Comparison of ENCODE assay signal across 8 cellular contexts in the genomic region with DNA sequence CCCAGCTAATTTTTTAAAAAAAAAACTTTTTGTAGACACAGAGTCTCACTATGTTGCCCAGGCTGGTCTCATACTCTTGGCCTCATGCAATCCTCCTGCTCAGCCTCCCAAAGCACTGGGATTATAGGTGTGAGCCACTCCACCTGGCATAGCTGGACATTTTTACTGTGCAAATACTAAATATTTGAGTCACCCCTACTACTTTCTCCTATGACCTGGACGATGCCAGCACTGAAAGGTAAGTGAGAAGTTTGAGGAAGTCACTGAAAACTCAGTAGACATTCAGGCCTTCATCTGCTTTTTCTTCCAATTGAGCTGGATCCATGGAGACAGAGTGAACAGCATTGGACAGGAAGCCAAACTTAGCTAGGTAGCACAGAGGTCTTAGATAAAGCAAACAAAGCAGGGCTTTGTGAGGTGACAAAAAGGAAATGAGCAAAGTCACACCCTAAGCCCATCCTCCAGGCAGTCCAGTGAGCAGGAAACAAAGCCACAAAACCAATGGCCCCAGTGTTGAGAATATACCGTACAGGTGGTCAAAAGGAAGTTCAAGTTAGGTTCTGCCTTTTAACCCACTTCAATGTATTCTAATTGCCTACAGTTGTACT.
DNase-seq lines count a peak whose midpoint lies in the region; ATAC-seq, FAIRE-seq and TF ChIP-seq lines count a peak whose summit lies in the region.

No MANE protein-coding gene starts in this region.

- H4K20me1 ChIP-seq in GM12878 (ENCODE audit: control insufficient read depth, insufficient read depth) = no peaks in the 10 kb centered on the region

- peak overlapping the region; percentile 64 for H3K4me2 ChIP-seq in GM12878 (ENCODE audit: control insufficient read depth, insufficient read depth)

- CTCF ChIA-PET in GM12878 (lab: Yijun Ruan, JAX) = interaction anchor here (0.7 to 1.9 kb wide), 14 partner anchors 18 to 325 kb away, joined by 3 to 11 read pairs (median 4); a partner anchor contains a TSS

- no peak for TF ChIP-seq CTCF in GM12878 (IDR thresholded peaks at IDR 0.05 in 2 of 3, conservative IDR thresholded peaks at IDR 0.05 in 1 of 3; ENCODE audit: control insufficient read depth in 2 of 3, extremely low read depth in 1 of 3, insufficient read depth in 1 of 3, low read depth in 3 of 3, low read length in 3 of 3)

- RAD21 ChIA-PET in GM12878 (lab: Charles Lee; ENCODE audit: unreplicated experiment) = interaction anchor here (0.8 to 2.3 kb wide), 25 partner anchors 9 to 327 kb away, joined by 3 to 15 read pairs (median 4); no protein-coding TSS in a partner anchor

- intact Hi-C loops in GM12878 (cut with micrococcal nuclease; ENCODE audit: unreplicated experiment) = loop anchor here (1.0 to 10.0 kb wide), 4 partner anchors 28 to 272 kb away; no protein-coding TSS in a partner anchor
- intact Hi-C loops in Right ventricle myocardium inferior (cut with DNase I) = no loop called here

- H3K79me2 ChIP-seq in GM12878 (ENCODE audit: control insufficient read depth, insufficient read depth, low read length) = no peaks in the 10 kb centered on the region

- SMC1A ChIA-PET in GM12878 (lab: Charles Lee; ENCODE audit: uncharacterized antibody, unreplicated experiment) = interaction anchor here (0.6 to 3.4 kb wide), 33 partner anchors 9 to 325 kb away, joined by 3 to 23 read pairs (median 5); a partner anchor contains a TSS

- peak overlapping the region; percentile 86 for H2AFZ ChIP-seq in GM12878 (ENCODE audit: control insufficient read depth, low read depth, low read length)

- in situ Hi-C loops in GM12878 (cut with MboI) = no loop called here

- H3K9me3 ChIP-seq in GM12878 (replicated peaks; ENCODE audit: control insufficient read depth, insufficient read depth, low read length) = peaks cover 4% of the 10 kb centered on the region; the same call in 2 of the 3 replicates

- ATAC-seq in GM18498 (IDR thresholded peaks at IDR 0.05; ENCODE audit: unreplicated experiment) = peak; percentile 94
- peak; percentile 97 for ATAC-seq in GM21447 (IDR thresholded peaks at IDR 0.05; ENCODE audit: unreplicated experiment)
- peak; percentile 92 for ATAC-seq in HG03558 (IDR thresholded peaks at IDR 0.05; ENCODE audit: extremely low read depth, unreplicated experiment)
- ATAC-seq in GM12878 = peak; percentile 95
- ATAC-seq in Right ventricle myocardium inferior = no peak

- H3K4me3 ChIP-seq in GM12878 = no peak overlapping the region

- peak in 1 of 2 experiments; percentile 46; a peak in 1 of 4 replicates for TF ChIP-seq EP300 in GM12878 (IDR thresholded peaks at IDR 0.05; ENCODE audit: borderline replicate concordance in 1 of 2, control insufficient read depth in 1 of 2, low read depth in 2 of 2, low read length in 2 of 2)

- peak; percentile 89 for DNase-seq in GM12878 (ENCODE audit: low read depth, low spot score)
- DNase-seq in Right ventricle myocardium inferior (ENCODE audit: missing footprints) = no peak
- DNase-seq in NCI-H526 (lab: John Stamatoyannopoulos, UW) = no peak
- DNase-seq in NCI-H524 treated with DMSO at 0.1 percent for 48 hours (lab: John Stamatoyannopoulos, UW) = no peak
- DNase-seq in COLO829 (ENCODE audit: low spot score) = no peak

- H3K36me3 ChIP-seq in GM12878 (ENCODE audit: control insufficient read depth in 2 of 2, insufficient read depth in 2 of 2, low read length in 1 of 2) = no peaks in the 10 kb centered on the region

- no TSS peak for BruUV-seq in GM12878 (replicated peaks; lab: Mats Ljungman, UMichigan)

- FAIRE-seq in GM12878 (lab: Jason Lieb, UNC) = peak; percentile 88

- WGBS in GM12878 (ENCODE audit: insufficient coverage, insufficient replicate concordance, low lambda C conversion rate, missing lambda C conversion rate) = 2% methylated on average over 2 of the region's 2 CpGs

- POLR2A ChIA-PET in GM12878 (lab: Charles Lee) = interaction anchor here (0.7 to 1.4 kb wide), 10 partner anchors 9 to 325 kb away, joined by 3 to 7 read pairs (median 3); no protein-coding TSS in a partner anchor

- H3K4me1 ChIP-seq in GM12878 (ENCODE audit: control insufficient read depth, insufficient read depth, low read length) = peaks cover 18% of the 10 kb centered on the region

- peak; percentile 14; the same call in 1 of the 2 replicates for TF ChIP-seq RAD21 in GM12878 (IDR thresholded peaks at IDR 0.05; ENCODE audit: insufficient read depth, low read depth, low read length)

- TF ChIP-seq POLR2A in GM12878 (IDR thresholded peaks at IDR 0.05; ENCODE audit: low read depth, low read length) = no peak

- H3K9ac ChIP-seq in GM12878 (ENCODE audit: control insufficient read depth, insufficient read depth, low read length) = peak overlapping the region; percentile 25; the same call in 1 of the 2 replicates

- H3K27me3 ChIP-seq in GM12878 (replicated peaks in 1 of 2; ENCODE audit: control insufficient read depth in 2 of 2, insufficient read depth in 2 of 2, low read length in 1 of 2) = no peaks in the 10 kb centered on the region

- H3K27ac ChIP-seq in GM12878 (ENCODE audit: control insufficient read depth, insufficient read depth) = peak overlapping the region; percentile 76

TF ChIP-seq in GM12878, 131 proteins besides CTCF, POLR2A, EP300 and RAD21 (continues in another document):
- TF ChIP-seq, protein P1, sequence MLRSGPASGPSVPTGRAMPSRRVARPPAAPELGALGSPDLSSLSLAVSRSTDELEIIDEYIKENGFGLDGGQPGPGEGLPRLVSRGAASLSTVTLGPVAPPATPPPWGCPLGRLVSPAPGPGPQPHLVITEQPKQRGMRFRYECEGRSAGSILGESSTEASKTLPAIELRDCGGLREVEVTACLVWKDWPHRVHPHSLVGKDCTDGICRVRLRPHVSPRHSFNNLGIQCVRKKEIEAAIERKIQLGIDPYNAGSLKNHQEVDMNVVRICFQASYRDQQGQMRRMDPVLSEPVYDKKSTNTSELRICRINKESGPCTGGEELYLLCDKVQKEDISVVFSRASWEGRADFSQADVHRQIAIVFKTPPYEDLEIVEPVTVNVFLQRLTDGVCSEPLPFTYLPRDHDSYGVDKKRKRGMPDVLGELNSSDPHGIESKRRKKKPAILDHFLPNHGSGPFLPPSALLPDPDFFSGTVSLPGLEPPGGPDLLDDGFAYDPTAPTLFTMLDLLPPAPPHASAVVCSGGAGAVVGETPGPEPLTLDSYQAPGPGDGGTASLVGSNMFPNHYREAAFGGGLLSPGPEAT (IDR thresholded peaks at IDR 0.05; ENCODE audit: low read depth) = peak; percentile 24; the same call in 1 of the 2 replicates
- TF ChIP-seq MYC (IDR thresholded peaks at IDR 0.05; ENCODE audit: insufficient read depth, insufficient read length, insufficient replicate concordance, low read length, severe bottlenecking) (no peak), POU2F2 (IDR thresholded peaks at IDR 0.05; ENCODE audit: borderline replicate concordance, low read depth, low read length) (0 out of 3 replicates have a peak, but pooled peaks have one; percentile 11), ZNF384 (IDR thresholded peaks at IDR 0.05; ENCODE audit: borderline replicate concordance, low read depth, low read length) (no peak), BCL11A (IDR thresholded peaks at IDR 0.05; ENCODE audit: low read depth, low read length) (peak; percentile 28; the same call in 1 of the 2 replicates), MTA3 (IDR thresholded peaks at IDR 0.05; ENCODE audit: borderline replicate concordance, low read length) (peak; percentile 66; the same call in 1 of the 2 replicates), CREM (IDR thresholded peaks at IDR 0.05; ENCODE audit: low read depth) (peak; percentile 37; the same call in 1 of the 2 replicates), ATF7 (IDR thresholded peaks at IDR 0.05; ENCODE audit: low read depth) (peak; percentile 72), IKZF1 (conservative IDR thresholded peaks at IDR 0.05) (peak; percentile 78), MTA2 (IDR thresholded peaks at IDR 0.05; ENCODE audit: low read depth) (peak; percentile 63), EGR1 (IDR thresholded peaks at IDR 0.05; ENCODE audit: borderline replicate concordance in 1 of 2, low read depth in 2 of 2, low read length in 2 of 2) (peak in 1 of 2 experiments; percentile 43; a peak in 1 of 3 replicates), RUNX3 (IDR thresholded peaks at IDR 0.05; ENCODE audit: low read length) (peak; percentile 97), YY1 (IDR thresholded peaks at IDR 0.05; ENCODE audit: low read depth, low read length) (peak; percentile 61; the same call in 1 of the 2 replicates), EED (IDR thresholded peaks at IDR 0.05; ENCODE audit: low read depth) (peak; percentile 64; the same call in 1 of the 2 replicates), DPF2 (IDR thresholded peaks at IDR 0.05) (peak; percentile 35; the same call in 1 of the 2 replicates), CBX5 (IDR thresholded peaks at IDR 0.05; ENCODE audit: low read depth) (peak; percentile 87; the same call in 1 of the 2 replicates), NFIC (IDR thresholded peaks at IDR 0.05; ENCODE audit: low read depth, low read length) (peak; percentile 57; the same call in 1 of the 2 replicates), NBN (IDR thresholded peaks at IDR 0.05) (peak; percentile 67; the same call in 1 of the 2 replicates)
- TF ChIP-seq, protein P2, sequence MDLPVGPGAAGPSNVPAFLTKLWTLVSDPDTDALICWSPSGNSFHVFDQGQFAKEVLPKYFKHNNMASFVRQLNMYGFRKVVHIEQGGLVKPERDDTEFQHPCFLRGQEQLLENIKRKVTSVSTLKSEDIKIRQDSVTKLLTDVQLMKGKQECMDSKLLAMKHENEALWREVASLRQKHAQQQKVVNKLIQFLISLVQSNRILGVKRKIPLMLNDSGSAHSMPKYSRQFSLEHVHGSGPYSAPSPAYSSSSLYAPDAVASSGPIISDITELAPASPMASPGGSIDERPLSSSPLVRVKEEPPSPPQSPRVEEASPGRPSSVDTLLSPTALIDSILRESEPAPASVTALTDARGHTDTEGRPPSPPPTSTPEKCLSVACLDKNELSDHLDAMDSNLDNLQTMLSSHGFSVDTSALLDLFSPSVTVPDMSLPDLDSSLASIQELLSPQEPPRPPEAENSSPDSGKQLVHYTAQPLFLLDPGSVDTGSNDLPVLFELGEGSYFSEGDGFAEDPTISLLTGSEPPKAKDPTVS (IDR thresholded peaks at IDR 0.05; ENCODE audit: low read depth, low read length) = no peak
- TF ChIP-seq, protein P3, sequence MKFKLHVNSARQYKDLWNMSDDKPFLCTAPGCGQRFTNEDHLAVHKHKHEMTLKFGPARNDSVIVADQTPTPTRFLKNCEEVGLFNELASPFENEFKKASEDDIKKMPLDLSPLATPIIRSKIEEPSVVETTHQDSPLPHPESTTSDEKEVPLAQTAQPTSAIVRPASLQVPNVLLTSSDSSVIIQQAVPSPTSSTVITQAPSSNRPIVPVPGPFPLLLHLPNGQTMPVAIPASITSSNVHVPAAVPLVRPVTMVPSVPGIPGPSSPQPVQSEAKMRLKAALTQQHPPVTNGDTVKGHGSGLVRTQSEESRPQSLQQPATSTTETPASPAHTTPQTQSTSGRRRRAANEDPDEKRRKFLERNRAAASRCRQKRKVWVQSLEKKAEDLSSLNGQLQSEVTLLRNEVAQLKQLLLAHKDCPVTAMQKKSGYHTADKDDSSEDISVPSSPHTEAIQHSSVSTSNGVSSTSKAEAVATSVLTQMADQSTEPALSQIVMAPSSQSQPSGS (IDR thresholded peaks at IDR 0.05; ENCODE audit: low read length) = peak; percentile 50; the same call in 1 of the 2 replicates
